Comparison of ENCODE assay signal across 9 cellular contexts in genomic region chrX:40573763-40574162, GRCh38. TPM values are rescaled to one million over a fixed set of nuclear protein-coding genes. Genes with fewer than 3 reads are reported as not detected.
DNase-seq lines count a peak whose midpoint lies in the region; ATAC-seq and TF ChIP-seq lines count a peak whose summit lies in the region.
"Had no signal": no experiment of that assay in that cellular context is flagged by ENCODE, and none has a peak within 500 bp of the region (broad histone marks: within the 10 kb centered on the region; RNA-seq: fewer than 3 reads in every experiment).

No MANE protein-coding gene starts in this region.

- H3K36me3 ChIP-seq in mesendoderm (ENCODE audit: control insufficient read depth, insufficient read depth, low read length), result no peaks in the 10 kb centered on the region
- H3K36me3 ChIP-seq in heart right ventricle, result no peaks in the 10 kb centered on the region
- H3K36me3 ChIP-seq: SJSA1 had no signal

- no CpG with 5 or more reads among the region's 2 CpGs for WGBS in mesendoderm (ENCODE audit: extremely low coverage, insufficient coverage, low lambda C conversion rate)
- 61 to 65% methylated on average over 2 of the region's 2 CpGs for WGBS in heart right ventricle, 2 donors

- H3K36me3 Mint-ChIP-seq in activated T-helper 1 cell treated with anti-CD3 and anti-CD28 coated beads, Interleukin-12 subunit alpha, Interleukin-12 subunit beta, Interleukin-2, Interleukin-4 antibody, amounts not matched to agents 30 ng/mL and 10 ng/mL and 1 ng/mL, durations not matched to agents 14 hours and 24 hours and 36 hours (ENCODE audit: low read depth), result no peaks in the 10 kb centered on the region

- no peak overlapping the region for H2BK120ac ChIP-seq in mesendoderm (ENCODE audit: low read depth, low read length)

- H3K56ac ChIP-seq in mesendoderm (ENCODE audit: low read length), result no peak overlapping the region

- H3K9me3 ChIP-seq in heart right ventricle, result no peaks in the 10 kb centered on the region
- H3K9me3 ChIP-seq: SJSA1 had no signal

- H3K9ac ChIP-seq in mesendoderm (ENCODE audit: low read length), result no peak overlapping the region

- H3K4ac ChIP-seq in mesendoderm (ENCODE audit: low read depth, low read length), result no peak overlapping the region

- H3K23ac ChIP-seq in mesendoderm (ENCODE audit: low read length), result no peak overlapping the region

- H3K27me3 ChIP-seq in mesendoderm (ENCODE audit: insufficient read depth, low read length, poor library complexity), result no peaks in the 10 kb centered on the region
- peaks cover 0 to 76% (median 0%) of the 10 kb centered on the region in 7 donors for H3K27me3 ChIP-seq in heart right ventricle
- H3K27me3 ChIP-seq: SJSA1 had no signal

- DNase-seq in ELR (ENCODE audit: low read depth) (peak; percentile 45), MV-4-11 (lab: John Stamatoyannopoulos, UW) (peak; percentile 7), mesendoderm (peak; percentile 22), NCI-H1105 (lab: John Stamatoyannopoulos, UW) (no peak), heart right ventricle (no peak)
- DNase-seq in activated T-helper 1 cell treated with anti-CD3 and anti-CD28 coated beads, Interleukin-12 subunit alpha, Interleukin-12 subunit beta, Interleukin-2, Interleukin-4 antibody, amounts not matched to agents 30 ng/mL and 10 ng/mL and 1 ng/mL, durations not matched to agents 14 hours and 24 hours and 36 hours (ENCODE audit: low spot score), result peak; percentile 12
- no peak for DNase-seq in stimulated activated naive CD8-positive, alpha-beta T cell treated with anti-CD3 and anti-CD28 coated beads, Interleukin-15, Interleukin-2, amounts not matched to agents 100 U/mL and 50 U/mL, for 24 hours

- H2AK5ac ChIP-seq in mesendoderm (ENCODE audit: low read length), result no peak overlapping the region

- H4K8ac ChIP-seq in mesendoderm (ENCODE audit: low read depth, low read length), result no peak overlapping the region

- H3K79me2 ChIP-seq in mesendoderm (ENCODE audit: control insufficient read depth, insufficient read depth, low read length), result no peaks in the 10 kb centered on the region

- H3K4me1 ChIP-seq in mesendoderm (ENCODE audit: control insufficient read depth, low read depth, low read length) (no peaks in the 10 kb centered on the region), heart right ventricle (peaks cover 0 to 14% (median 0%) of the 10 kb centered on the region in 9 donors)
- H3K4me1 ChIP-seq: SJSA1 had no signal

- no peak overlapping the region for H3K27ac ChIP-seq in mesendoderm (ENCODE audit: low read depth, low read length)
- no peak overlapping the region for H3K27ac ChIP-seq in heart right ventricle
- H3K27ac ChIP-seq: SJSA1 had no signal

- no peaks in the 10 kb centered on the region for H3K27me3 Mint-ChIP-seq in activated T-helper 1 cell treated with anti-CD3 and anti-CD28 coated beads, Interleukin-12 subunit alpha, Interleukin-12 subunit beta, Interleukin-2, Interleukin-4 antibody, amounts not matched to agents 30 ng/mL and 10 ng/mL and 1 ng/mL, durations not matched to agents 14 hours and 24 hours and 36 hours (ENCODE audit: insufficient read depth)

- ATAC-seq in GM18520 (IDR thresholded peaks at IDR 0.05; ENCODE audit: unreplicated experiment), result no peak
- ATAC-seq in heart right ventricle, result no peak
- no peak for ATAC-seq in stimulated activated naive CD8-positive, alpha-beta T cell treated with anti-CD3 and anti-CD28 coated beads, Interleukin-15, Interleukin-2, amounts not matched to agents 100 U/mL and 50 U/mL, for 24 hours

- H3K27ac Mint-ChIP-seq in activated T-helper 1 cell treated with anti-CD3 and anti-CD28 coated beads, Interleukin-12 subunit alpha, Interleukin-12 subunit beta, Interleukin-2, Interleukin-4 antibody, amounts not matched to agents 30 ng/mL and 10 ng/mL and 1 ng/mL, durations not matched to agents 14 hours and 24 hours and 36 hours, result no peak overlapping the region

- no peak overlapping the region for H2BK15ac ChIP-seq in mesendoderm (replicated peaks; ENCODE audit: low read depth)

- peak in 4 of 9 donors; percentile 15 to 62 (median 20) for TF ChIP-seq CTCF in heart right ventricle (IDR thresholded peaks at IDR 0.05)

- no peak overlapping the region for H3K4me3 Mint-ChIP-seq in activated T-helper 1 cell treated with anti-CD3 and anti-CD28 coated beads, Interleukin-12 subunit alpha, Interleukin-12 subunit beta, Interleukin-2, Interleukin-4 antibody, amounts not matched to agents 30 ng/mL and 10 ng/mL and 1 ng/mL, durations not matched to agents 14 hours and 24 hours and 36 hours

- H3K4me2 ChIP-seq in mesendoderm (ENCODE audit: low read length), result no peak overlapping the region

- peaks cover 18% of the 10 kb centered on the region for H3K4me1 Mint-ChIP-seq in activated T-helper 1 cell treated with anti-CD3 and anti-CD28 coated beads, Interleukin-12 subunit alpha, Interleukin-12 subunit beta, Interleukin-2, Interleukin-4 antibody, amounts not matched to agents 30 ng/mL and 10 ng/mL and 1 ng/mL, durations not matched to agents 14 hours and 24 hours and 36 hours (ENCODE audit: low read depth)

- no peaks in the 10 kb centered on the region for H3K79me1 ChIP-seq in mesendoderm (ENCODE audit: low read length)

- no peak overlapping the region for H2BK5ac ChIP-seq in mesendoderm (ENCODE audit: low read length)

- intact Hi-C loops in activated T-helper 1 cell treated with anti-CD3 and anti-CD28 coated beads, Interleukin-12 subunit alpha, Interleukin-12 subunit beta, Interleukin-2, Interleukin-4 antibody, amounts not matched to agents 30 ng/mL and 10 ng/mL and 1 ng/mL, durations not matched to agents 14 hours and 24 hours and 36 hours (cut with micrococcal nuclease), result loop anchor here (1.0 kb wide), 1 partner anchor 29 kb away; no protein-coding TSS in a partner anchor
- intact Hi-C loops in heart right ventricle (cut with DNase I), result no loop called here

- no peak overlapping the region for H4K5ac ChIP-seq in mesendoderm (ENCODE audit: low read length)

- H3K18ac ChIP-seq in mesendoderm (ENCODE audit: low read length), result no peak overlapping the region

- H3K4me3 ChIP-seq in mesendoderm (ENCODE audit: low read length) (no peak overlapping the region), heart right ventricle (no peak overlapping the region)
- H3K4me3 ChIP-seq: SJSA1 had no signal

- no peaks in the 10 kb centered on the region for H3K9me3 Mint-ChIP-seq in activated T-helper 1 cell treated with anti-CD3 and anti-CD28 coated beads, Interleukin-12 subunit alpha, Interleukin-12 subunit beta, Interleukin-2, Interleukin-4 antibody, amounts not matched to agents 30 ng/mL and 10 ng/mL and 1 ng/mL, durations not matched to agents 14 hours and 24 hours and 36 hours

RNA-seq across cellular contexts. Expression of gene ATP6AP2, which starts 7.0 kb away (rescaled TPM):
- total RNA-seq in activated T-helper 1 cell treated with anti-CD3 and anti-CD28 coated beads, Interleukin-12 subunit alpha, Interleukin-12 subunit beta, Interleukin-2, Interleukin-4 antibody, amounts not matched to agents 30 ng/mL and 10 ng/mL and 1 ng/mL, durations not matched to agents 14 hours and 24 hours and 36 hours, result 65.4 and 67.1 TPM in 2 replicates
- polyA plus RNA-seq in mesendoderm (2013, experiment 1 of 2), result 36.0 TPM
- 33.4 TPM for polyA plus RNA-seq in mesendoderm (2013, experiment 2 of 2)
- 10 to 100 TPM; 31.9 to 62.1 (median 46.8) TPM for total RNA-seq in heart right ventricle
- 10 to 100 TPM; 28.0 to 48.2 TPM for polyA plus RNA-seq in heart right ventricle

RNA-seq across cellular contexts. Expression of gene MPC1L, which starts 49.5 kb away (rescaled TPM):
- not detected in 2 replicates for total RNA-seq in activated T-helper 1 cell treated with anti-CD3 and anti-CD28 coated beads, Interleukin-12 subunit alpha, Interleukin-12 subunit beta, Interleukin-2, Interleukin-4 antibody, amounts not matched to agents 30 ng/mL and 10 ng/mL and 1 ng/mL, durations not matched to agents 14 hours and 24 hours and 36 hours
- not detected for polyA plus RNA-seq in mesendoderm (2013, experiment 1 of 2)
- not detected for polyA plus RNA-seq in mesendoderm (2013, experiment 2 of 2)
- not detected for total RNA-seq in heart right ventricle
- polyA plus RNA-seq in heart right ventricle, result not detected
- total RNA-seq: SJSA1 had no signal

Comparison
In these comparisons a context has a peak if more than half of its experiments do, and no peak if none do; other contexts are left out.
1. DNase-seq: peak in ELR (single experiment), MV-4-11 (single experiment), activated T-helper 1 cell treated with anti-CD3 and anti-CD28 coated beads, Interleukin-12 subunit alpha, Interleukin-12 subunit beta, Interleukin-2, Interleukin-4 antibody, amounts not matched to agents 30 ng/mL and 10 ng/mL and 1 ng/mL, durations not matched to agents 14 hours and 24 hours and 36 hours (single experiment) and mesendoderm (single experiment); none in NCI-H1105 (single experiment), heart right ventricle (0 of 2) and stimulated activated naive CD8-positive, alpha-beta T cell treated with anti-CD3 and anti-CD28 coated beads, Interleukin-15, Interleukin-2, amounts not matched to agents 100 U/mL and 50 U/mL, for 24 hours (single experiment).